In genomic region chrX:54639018-54639345, GRCh38 we compare ENCODE assay signal across 8 cellular contexts.
DNase-seq lines count a peak whose midpoint lies in the region; ATAC-seq and TF ChIP-seq lines count a peak whose summit lies in the region.

No MANE protein-coding gene starts in this region.

- no peak for ATAC-seq in activated naive CD8-positive, alpha-beta T cell treated with anti-CD3 and anti-CD28 coated beads, Interleukin-2, amount 10 ng/mL, durations not matched to agents 7 days and 5 days (ENCODE audit: low read depth)
- ATAC-seq in thoracic aorta (ENCODE audit: insufficient number of reproducible peaks, low FRiP score, low read depth) (no peak), GM18873 (IDR thresholded peaks at IDR 0.05; ENCODE audit: low FRiP score, unreplicated experiment) (no peak), HG03196 (IDR thresholded peaks at IDR 0.05; ENCODE audit: unreplicated experiment) (no peak)

- H3K9me3 ChIP-seq in thoracic aorta: no peaks in the 10 kb centered on the region

- peak overlapping the region; percentile 79 for H3K27ac ChIP-seq in layer of hippocampus (ENCODE audit: low read depth, low read length)
- H3K27ac ChIP-seq in thoracic aorta: peak overlapping the region; percentile 86 to 89

- H3K36me3 ChIP-seq in thoracic aorta: no peaks in the 10 kb centered on the region

- H3K27ac Mint-ChIP-seq in activated T-cell treated with anti-CD3 and anti-CD28 coated beads, Interleukin-2, amount 50 U/mL, for 24 hours: peak overlapping the region; percentile 99
- peak overlapping the region; percentile 94 for H3K27ac Mint-ChIP-seq in activated naive CD8-positive, alpha-beta T cell treated with anti-CD3 and anti-CD28 coated beads, Interleukin-2, amount 10 ng/mL, durations not matched to agents 7 days and 5 days

- peaks cover 10% of the 10 kb centered on the region for H3K4me1 Mint-ChIP-seq in activated T-cell treated with anti-CD3 and anti-CD28 coated beads, Interleukin-2, amount 50 U/mL, for 24 hours (ENCODE audit: low read depth)
- H3K4me1 Mint-ChIP-seq in activated naive CD8-positive, alpha-beta T cell treated with anti-CD3 and anti-CD28 coated beads, Interleukin-2, amount 10 ng/mL, durations not matched to agents 7 days and 5 days: peaks cover 5% of the 10 kb centered on the region

- no peaks in the 10 kb centered on the region for H3K4me1 ChIP-seq in thoracic aorta (ENCODE audit: control insufficient read depth in 1 of 2, low read depth in 2 of 2)

- H3K27me3 ChIP-seq in layer of hippocampus (ENCODE audit: control insufficient read depth, insufficient read depth, low read length): no peaks in the 10 kb centered on the region
- H3K27me3 ChIP-seq in thoracic aorta (replicated peaks; ENCODE audit: insufficient read depth): no peaks in the 10 kb centered on the region

- H3K27me3 Mint-ChIP-seq in activated T-cell treated with anti-CD3 and anti-CD28 coated beads, Interleukin-2, amount 50 U/mL, for 24 hours: peaks cover 24% of the 10 kb centered on the region
- no peaks in the 10 kb centered on the region for H3K27me3 Mint-ChIP-seq in activated naive CD8-positive, alpha-beta T cell treated with anti-CD3 and anti-CD28 coated beads, Interleukin-2, amount 10 ng/mL, durations not matched to agents 7 days and 5 days

- no peak for DNase-seq in activated T-cell treated with anti-CD3 and anti-CD28 coated beads, Interleukin-2, amount 50 U/mL, for 24 hours
- DNase-seq in activated T-cell treated with anti-CD3 and anti-CD28 coated beads, Interleukin-2, amount 50 U/mL, for 1 hour: no peak
- DNase-seq in activated naive CD8-positive, alpha-beta T cell treated with anti-CD3 and anti-CD28 coated beads, Interleukin-2, amount 10 ng/mL, durations not matched to agents 7 days and 5 days: no peak
- DNase-seq in thoracic aorta (ENCODE audit: low spot score) (no peak), DMS153 (lab: John Stamatoyannopoulos, UW) (no peak)

- H3K36me3 Mint-ChIP-seq in activated T-cell treated with anti-CD3 and anti-CD28 coated beads, Interleukin-2, amount 50 U/mL, for 24 hours (ENCODE audit: low read depth): peaks cover 5% of the 10 kb centered on the region
- H3K36me3 Mint-ChIP-seq in activated naive CD8-positive, alpha-beta T cell treated with anti-CD3 and anti-CD28 coated beads, Interleukin-2, amount 10 ng/mL, durations not matched to agents 7 days and 5 days: peaks cover 5% of the 10 kb centered on the region

- TF ChIP-seq CTCF in thoracic aorta (IDR thresholded peaks at IDR 0.05): no peak

- POLR2A ChIA-PET in activated naive CD8-positive, alpha-beta T cell treated with anti-CD3 and anti-CD28 coated beads, Interleukin-2, amount 10 ng/mL, durations not matched to agents 7 days and 5 days (lab: Charles Lee): interaction anchor here (0.7 to 2.6 kb wide), 8 partner anchors 109 to 595 kb away, joined by 3 to 12 read pairs (median 6); partner anchors contain the start of genes APEX2, GNL3L, PHF8 and TSR2

- H3K4me3 ChIP-seq in thoracic aorta: peak overlapping the region; percentile 73

- H3K9me3 Mint-ChIP-seq in activated T-cell treated with anti-CD3 and anti-CD28 coated beads, Interleukin-2, amount 50 U/mL, for 24 hours: peaks cover 4% of the 10 kb centered on the region
- H3K9me3 Mint-ChIP-seq in activated naive CD8-positive, alpha-beta T cell treated with anti-CD3 and anti-CD28 coated beads, Interleukin-2, amount 10 ng/mL, durations not matched to agents 7 days and 5 days: peaks cover 8% of the 10 kb centered on the region

- H3K4me3 Mint-ChIP-seq in activated T-cell treated with anti-CD3 and anti-CD28 coated beads, Interleukin-2, amount 50 U/mL, for 24 hours: peak overlapping the region; percentile 87
- peak overlapping the region; percentile 88 for H3K4me3 Mint-ChIP-seq in activated naive CD8-positive, alpha-beta T cell treated with anti-CD3 and anti-CD28 coated beads, Interleukin-2, amount 10 ng/mL, durations not matched to agents 7 days and 5 days
